26 cellular contexts compared by ENCODE assay signal in the genomic region with DNA sequence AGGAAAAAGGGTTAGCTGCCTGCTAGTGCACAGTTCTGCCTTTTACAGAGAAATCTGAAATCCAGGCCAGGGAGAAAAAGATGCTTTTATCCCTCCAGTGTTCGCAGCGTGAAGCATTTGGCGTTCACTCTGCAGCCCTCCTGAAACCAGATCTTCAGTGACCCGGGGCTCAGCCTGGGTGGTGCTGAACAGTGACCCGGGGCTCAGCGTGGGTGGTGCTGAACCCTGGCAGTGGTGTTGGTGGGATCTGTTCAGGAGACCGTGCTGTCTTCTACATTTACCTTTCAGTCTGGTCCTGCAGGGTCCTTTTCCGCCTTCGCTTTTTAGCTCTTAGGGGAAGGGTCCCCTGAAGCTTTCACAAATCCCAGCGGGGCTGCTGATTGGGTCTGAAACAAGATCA.
DNase-seq lines count a peak whose midpoint lies in the region; ATAC-seq, FAIRE-seq and TF ChIP-seq lines count a peak whose summit lies in the region.
"Had no signal": no experiment of that assay in that cellular context is flagged by ENCODE, and none has a peak within 500 bp of the region (broad histone marks: within the 10 kb centered on the region; RNA-seq: fewer than 3 reads in every experiment).

No MANE protein-coding gene starts in this region.

- no TSS peak for BruUV-seq in HepG2 (replicated peaks; lab: Mats Ljungman, UMichigan)

- no peaks in the 10 kb centered on the region for H3K79me1 ChIP-seq in mesendoderm (ENCODE audit: low read length)

- intact Hi-C loops in HepG2 (cut with micrococcal nuclease; ENCODE audit: unreplicated experiment): no loop called here
- intact Hi-C loops in right lobe of liver (cut with DNase I): no loop called here
- intact Hi-C loops in psoas muscle (cut with DNase I): no loop called here
- intact Hi-C loops in esophagus squamous epithelium (cut with DNase I): no loop called here

- no peaks in the 10 kb centered on the region for H3K36me3 ChIP-seq in HepG2 (replicated peaks in 1 of 2; ENCODE audit: control insufficient read depth in 1 of 2, insufficient read depth in 2 of 2, low read length in 2 of 2)
- no peaks in the 10 kb centered on the region for H3K36me3 ChIP-seq in right lobe of liver
- H3K36me3 ChIP-seq in mesendoderm (ENCODE audit: control insufficient read depth, insufficient read depth, low read length): no peaks in the 10 kb centered on the region
- no peaks in the 10 kb centered on the region for H3K36me3 ChIP-seq in psoas muscle (ENCODE audit: insufficient read depth in 1 of 2, low read depth in 1 of 2)
- H3K36me3 ChIP-seq in esophagus squamous epithelium: no peaks in the 10 kb centered on the region
- H3K36me3 ChIP-seq: cardiac muscle cell had no signal

- in situ Hi-C loops in HepG2 (cut with HindIII; ENCODE audit: extremely low pct_ligation_motif_present, low pct_unique_long_range_greater_than_20kb): no loop called here

- H4K8ac ChIP-seq in mesendoderm (ENCODE audit: low read depth, low read length): no peak overlapping the region

- H3K23ac ChIP-seq in mesendoderm (ENCODE audit: low read length): no peak overlapping the region

- no peak overlapping the region for H2AK5ac ChIP-seq in mesendoderm (ENCODE audit: low read length)

- no peaks in the 10 kb centered on the region for H3K4me1 ChIP-seq in HepG2 (ENCODE audit: insufficient read depth, low read length)
- no peaks in the 10 kb centered on the region for H3K4me1 ChIP-seq in right lobe of liver
- H3K4me1 ChIP-seq in mesendoderm (ENCODE audit: control insufficient read depth, low read depth, low read length): no peaks in the 10 kb centered on the region
- H3K4me1 ChIP-seq in psoas muscle: no peaks in the 10 kb centered on the region
- peaks cover 0 to 18% (median 0%) of the 10 kb centered on the region in 3 donors for H3K4me1 ChIP-seq in esophagus squamous epithelium

- H3K4me3 ChIP-seq in HepG2 (replicated peaks in 1 of 3; ENCODE audit: insufficient read depth in 1 of 3, low read depth in 2 of 3, low read length in 3 of 3): no peak overlapping the region
- H3K4me3 ChIP-seq in right lobe of liver: no peak overlapping the region
- H3K4me3 ChIP-seq in mesendoderm (ENCODE audit: low read length): no peak overlapping the region
- H3K4me3 ChIP-seq in psoas muscle: no peak overlapping the region
- H3K4me3 ChIP-seq in esophagus squamous epithelium: no peak overlapping the region
- H3K4me3 ChIP-seq: cardiac muscle cell, testis had no signal

- H3K4me3 Mint-ChIP-seq in activated naive CD8-positive, alpha-beta T cell treated with anti-CD3 and anti-CD28 coated beads for 36 hours: no peak overlapping the region
- H3K4me3 Mint-ChIP-seq in stimulated activated naive B cell treated with anti-CD40 and anti-IgM and Interleukin-4, amounts not matched to agents 10 μg/mL and 1 μg/mL and 100 μg/mL, for 72 hours: no peak overlapping the region

- H3K36me3 Mint-ChIP-seq in activated naive CD8-positive, alpha-beta T cell treated with anti-CD3 and anti-CD28 coated beads for 36 hours: no peaks in the 10 kb centered on the region
- H3K36me3 Mint-ChIP-seq in stimulated activated naive B cell treated with anti-CD40 and anti-IgM and Interleukin-4, amounts not matched to agents 10 μg/mL and 1 μg/mL and 100 μg/mL, for 72 hours: no peaks in the 10 kb centered on the region
- H3K36me3 Mint-ChIP-seq: naive thymus-derived CD8-positive, alpha-beta T cell had no signal

- no peaks in the 10 kb centered on the region for H3K27me3 Mint-ChIP-seq in activated naive CD8-positive, alpha-beta T cell treated with anti-CD3 and anti-CD28 coated beads for 36 hours
- peaks cover 0 to 6% of the 10 kb centered on the region in 2 donors for H3K27me3 Mint-ChIP-seq in stimulated activated naive B cell treated with anti-CD40 and anti-IgM and Interleukin-4, amounts not matched to agents 10 μg/mL and 1 μg/mL and 100 μg/mL, for 72 hours

- H2BK120ac ChIP-seq in mesendoderm (ENCODE audit: low read depth, low read length): no peak overlapping the region

- H4K5ac ChIP-seq in mesendoderm (ENCODE audit: low read length): no peak overlapping the region

- no peak overlapping the region for H2AFZ ChIP-seq in HepG2 (ENCODE audit: low read length)

- POLR2A ChIA-PET in HepG2 (lab: Yijun Ruan, JAX): no interaction called here

- no peak for TF ChIP-seq RAD21 in HepG2 (CRISPR knock-in tag; IDR thresholded peaks at IDR 0.05)

- no peaks in the 10 kb centered on the region for H4K20me1 ChIP-seq in HepG2 (ENCODE audit: insufficient read depth, low read length)

- H3K9me3 ChIP-seq in HepG2 (ENCODE audit: low read length): no peaks in the 10 kb centered on the region
- H3K9me3 ChIP-seq in right lobe of liver: no peaks in the 10 kb centered on the region
- H3K9me3 ChIP-seq in psoas muscle: no peaks in the 10 kb centered on the region
- no peaks in the 10 kb centered on the region for H3K9me3 ChIP-seq in esophagus squamous epithelium
- H3K9me3 ChIP-seq: testis had no signal

- H3K18ac ChIP-seq in mesendoderm (ENCODE audit: low read length): no peak overlapping the region

- H3K4me2 ChIP-seq in HepG2 (ENCODE audit: low read depth, low read length) (no peak overlapping the region), mesendoderm (ENCODE audit: low read length) (no peak overlapping the region)
- H3K4me2 ChIP-seq: KMS-11 had no signal

- H3K27ac Mint-ChIP-seq in activated naive CD8-positive, alpha-beta T cell treated with anti-CD3 and anti-CD28 coated beads for 36 hours: peak overlapping the region; percentile 25
- peak overlapping the region; percentile 69 for H3K27ac Mint-ChIP-seq in stimulated activated naive B cell treated with anti-CD40 and anti-IgM and Interleukin-4, amounts not matched to agents 10 μg/mL and 1 μg/mL and 100 μg/mL, for 72 hours

- TF ChIP-seq EP300 in HepG2 (IDR thresholded peaks at IDR 0.05; ENCODE audit: low read depth in 2 of 2, low read length in 2 of 2) (no peak), HepG2 (CRISPR knock-in tag; IDR thresholded peaks at IDR 0.05; ENCODE audit: borderline replicate concordance) (no peak)

- TF ChIP-seq POLR2A in HepG2 (IDR thresholded peaks at IDR 0.05; ENCODE audit: insufficient read depth in 1 of 2, low read depth in 2 of 2, low read length in 2 of 2) (no peak), right lobe of liver (IDR thresholded peaks at IDR 0.05) (no peak), esophagus squamous epithelium (IDR thresholded peaks at IDR 0.05) (no peak)

- H3K27ac ChIP-seq in HepG2 (ENCODE audit: extremely low read length, insufficient read depth, low read length) (no peak overlapping the region), right lobe of liver (no peak overlapping the region), mesendoderm (ENCODE audit: low read depth, low read length) (no peak overlapping the region), psoas muscle (no peak overlapping the region), esophagus squamous epithelium (no peak overlapping the region)
- H3K27ac ChIP-seq: cardiac muscle cell, KMS-11, testis had no signal

- no peaks in the 10 kb centered on the region for H3K9me3 Mint-ChIP-seq in activated naive CD8-positive, alpha-beta T cell treated with anti-CD3 and anti-CD28 coated beads for 36 hours
- H3K9me3 Mint-ChIP-seq in stimulated activated naive B cell treated with anti-CD40 and anti-IgM and Interleukin-4, amounts not matched to agents 10 μg/mL and 1 μg/mL and 100 μg/mL, for 72 hours: no peaks in the 10 kb centered on the region

- H3K56ac ChIP-seq in mesendoderm (ENCODE audit: low read length): no peak overlapping the region

- ATAC-seq in HepG2 (peak; percentile 75), right lobe of liver (no peak), psoas muscle (no peak), GM21528 (IDR thresholded peaks at IDR 0.05; ENCODE audit: low FRiP score, unreplicated experiment) (no peak)
- ATAC-seq in stimulated activated naive B cell treated with anti-CD40 and anti-IgM and Interleukin-4, amounts not matched to agents 10 μg/mL and 1 μg/mL and 100 μg/mL, for 72 hours (replicated peaks): no peak
- ATAC-seq: left colon had no signal

- H3K4ac ChIP-seq in mesendoderm (ENCODE audit: low read depth, low read length): peak overlapping the region; percentile 56

- H3K4me1 Mint-ChIP-seq in activated naive CD8-positive, alpha-beta T cell treated with anti-CD3 and anti-CD28 coated beads for 36 hours: peaks cover 49% of the 10 kb centered on the region
- peaks cover 6 to 24% of the 10 kb centered on the region in 2 donors for H3K4me1 Mint-ChIP-seq in stimulated activated naive B cell treated with anti-CD40 and anti-IgM and Interleukin-4, amounts not matched to agents 10 μg/mL and 1 μg/mL and 100 μg/mL, for 72 hours

- CTCF ChIA-PET in HepG2 (lab: Yijun Ruan, JAX; ENCODE audit: low intra/inter-chr PET ratio, low total read pairs): no interaction called here

- H3K9ac ChIP-seq in HepG2 (ENCODE audit: insufficient read depth, low read depth, low read length) (no peak overlapping the region), mesendoderm (ENCODE audit: low read length) (no peak overlapping the region)
- H3K9ac ChIP-seq: KMS-11 had no signal

- no peak overlapping the region for H2BK5ac ChIP-seq in mesendoderm (ENCODE audit: low read length)

- H3K27me3 ChIP-seq in HepG2 (ENCODE audit: control insufficient read depth in 1 of 2, insufficient read depth in 2 of 2, low read length in 2 of 2) (peaks cover 0 to 9% of the 10 kb centered on the region in 2 experiments; a peak in 1 of 5 replicates), right lobe of liver (no peaks in the 10 kb centered on the region), mesendoderm (ENCODE audit: insufficient read depth, low read length, poor library complexity) (no peaks in the 10 kb centered on the region), psoas muscle (ENCODE audit: insufficient read depth in 3 of 3, low read length in 2 of 3) (no peaks in the 10 kb centered on the region), esophagus squamous epithelium (no peaks in the 10 kb centered on the region)
- H3K27me3 ChIP-seq: cardiac muscle cell, testis had no signal

- DNase-seq in HepG2 (ENCODE audit: low spot score) (no peak), right lobe of liver (no peak), mesendoderm (no peak), psoas muscle (no peak), esophagus squamous epithelium (lab: John Stamatoyannopoulos, UW) (no peak)
- DNase-seq in activated naive CD8-positive, alpha-beta T cell treated with anti-CD3 and anti-CD28 coated beads for 36 hours: no peak
- DNase-seq in stimulated activated naive B cell treated with anti-CD40 and anti-IgM and Interleukin-4, amounts not matched to agents 10 μg/mL and 1 μg/mL and 100 μg/mL, for 72 hours: no peak
- DNase-seq: activated CD8-positive, alpha-beta memory T cell treated with anti-CD3 and anti-CD28 coated beads, Interleukin-2, amount 50 U/mL, for 48 hours; activated gamma-delta T cell; amygdala; C1 segment of cervical spinal cord; dermis blood vessel endothelial cell; left colon; naive thymus-derived CD8-positive, alpha-beta T cell; NCI-H2029; NCI-H226; NCI-H774; OCI-M1; SHP77; SW 1271; testis had no signal

- no peak for FAIRE-seq in HepG2 (lab: Jason Lieb, UNC)
- FAIRE-seq: GM18507, TTC549 had no signal

- WGBS in HepG2 (ENCODE audit: low lambda C conversion rate): 32% methylated on average over 10 of the region's 10 CpGs
- WGBS in right lobe of liver (ENCODE audit: insufficient coverage, low coverage, low lambda C conversion rate, missing lambda C conversion rate): 68% methylated on average over 8 of the region's 10 CpGs
- WGBS in mesendoderm (ENCODE audit: extremely low coverage, insufficient coverage, low lambda C conversion rate): no CpG with 5 or more reads among the region's 10 CpGs
- WGBS in psoas muscle, 3 donors: 54 to 68% (median 55%) methylated on average over 10 of the region's 10 CpGs
- WGBS in esophagus squamous epithelium, 2 donors: 89% methylated on average over 5 to 9 of the region's 10 CpGs

- peak; percentile 35; the same call in 1 of the 2 replicates for TF ChIP-seq CTCF in HepG2 (CRISPR knock-in tag; IDR thresholded peaks at IDR 0.05)
- no peak for TF ChIP-seq CTCF in right lobe of liver (IDR thresholded peaks at IDR 0.05)
- no peak for TF ChIP-seq CTCF in psoas muscle (IDR thresholded peaks at IDR 0.05)
- TF ChIP-seq CTCF in esophagus squamous epithelium (IDR thresholded peaks at IDR 0.05): no peak

- no peaks in the 10 kb centered on the region for H3K79me2 ChIP-seq in HepG2 (ENCODE audit: insufficient read depth, low read length)
- H3K79me2 ChIP-seq in mesendoderm (ENCODE audit: control insufficient read depth, insufficient read depth, low read length): no peaks in the 10 kb centered on the region

- H2BK15ac ChIP-seq in mesendoderm (replicated peaks; ENCODE audit: low read depth): no peak overlapping the region
